Comparison of ENCODE assay signal across 8 cellular contexts in genomic region chr3:101725192-101725889, GRCh38. TPM values are rescaled to one million over a fixed set of nuclear protein-coding genes. Genes with fewer than 3 reads are reported as not detected.
DNase-seq lines count a peak whose midpoint lies in the region; ATAC-seq and TF ChIP-seq lines count a peak whose summit lies in the region.

No MANE protein-coding gene starts in this region.

- peaks cover 18% of the 10 kb centered on the region for H3K79me2 ChIP-seq in smooth muscle cell (ENCODE audit: low read depth)

- peak overlapping the region; percentile 97 for H3K4me3 Mint-ChIP-seq in T-helper 17 cell

- TF ChIP-seq CTCF in brain microvascular endothelial cell (IDR thresholded peaks at IDR 0.05; ENCODE audit: low read depth, low read length, missing control alignments) (no peak), smooth muscle cell (IDR thresholded peaks at IDR 0.05; ENCODE audit: borderline replicate concordance, insufficient read depth, poor library complexity, severe bottlenecking) (no peak)

- peak overlapping the region; percentile 93 for H3K4me3 ChIP-seq in HUES64 (ENCODE audit: low read length)
- peak overlapping the region; percentile 94 for H3K4me3 ChIP-seq in brain microvascular endothelial cell (ENCODE audit: low read depth, low read length)
- peak overlapping the region; percentile 94 for H3K4me3 ChIP-seq in iPS-18a (ENCODE audit: low read length)
- peak overlapping the region; percentile 76 for H3K4me3 ChIP-seq in smooth muscle cell

- no peaks in the 10 kb centered on the region for H4K20me1 ChIP-seq in smooth muscle cell (ENCODE audit: low read depth)

- peaks cover 31% of the 10 kb centered on the region for H3K4me1 Mint-ChIP-seq in T-helper 17 cell

- no peak overlapping the region for H3K27ac ChIP-seq in HUES64 (ENCODE audit: low read depth, low read length)
- peak overlapping the region; percentile 67 for H3K27ac ChIP-seq in brain microvascular endothelial cell
- no peak overlapping the region for H3K27ac ChIP-seq in iPS-18a (ENCODE audit: low read length)
- no peak overlapping the region for H3K27ac ChIP-seq in smooth muscle cell (ENCODE audit: low read depth)

- H3K9me3 ChIP-seq in HUES64 (ENCODE audit: insufficient read depth, low read depth, low read length), result no peaks in the 10 kb centered on the region
- H3K9me3 ChIP-seq in T-helper 17 cell (ENCODE audit: control insufficient read depth, low read length, poor library complexity, severe bottlenecking), result no peaks in the 10 kb centered on the region
- no peaks in the 10 kb centered on the region for H3K9me3 ChIP-seq in iPS-18a (ENCODE audit: control insufficient read depth, low read depth, low read length)
- no peaks in the 10 kb centered on the region for H3K9me3 ChIP-seq in smooth muscle cell (replicated peaks; ENCODE audit: low read depth)

- peaks cover 38% of the 10 kb centered on the region for H3K36me3 ChIP-seq in HUES64 (ENCODE audit: insufficient read depth, low read length)
- H3K36me3 ChIP-seq in brain microvascular endothelial cell (replicated peaks), result peaks cover 6% of the 10 kb centered on the region
- peaks cover 12% of the 10 kb centered on the region for H3K36me3 ChIP-seq in iPS-18a (ENCODE audit: control insufficient read depth, low read depth, low read length)
- H3K36me3 ChIP-seq in smooth muscle cell (ENCODE audit: low read depth), result no peaks in the 10 kb centered on the region

- H3K36me3 Mint-ChIP-seq in T-helper 17 cell (ENCODE audit: low read depth), result peaks cover 3% of the 10 kb centered on the region

- peak overlapping the region; percentile 95 for H2AFZ ChIP-seq in smooth muscle cell (ENCODE audit: low read depth)

- peak overlapping the region; percentile 84 for H3K4me2 ChIP-seq in smooth muscle cell

- peak; percentile 69 for DNase-seq in COR-L47 (lab: John Stamatoyannopoulos, UW)
- peak; percentile 12 to 16 (median 15) for DNase-seq in T-helper 17 cell
- no peak for DNase-seq in brain microvascular endothelial cell
- DNase-seq in smooth muscle cell (lab: John Stamatoyannopoulos, UW; ENCODE audit: unreplicated experiment), result no peak
- no peak for DNase-seq in SKM-1 treated with dmso at 0.1 percent for 144 hours (lab: John Stamatoyannopoulos, UW; ENCODE audit: unreplicated experiment)

- H3F3A ChIP-seq in smooth muscle cell (ENCODE audit: low read depth), result peaks cover 10% of the 10 kb centered on the region

- no peaks in the 10 kb centered on the region for H3K27me3 Mint-ChIP-seq in T-helper 17 cell

- peak overlapping the region; percentile 94 for H3K27ac Mint-ChIP-seq in T-helper 17 cell

- peak; percentile 8 for ATAC-seq in GM21423 (IDR thresholded peaks at IDR 0.05; ENCODE audit: unreplicated experiment)
- ATAC-seq in T-helper 17 cell, result peak; percentile 24

- H3K4me1 ChIP-seq in HUES64 (ENCODE audit: insufficient read depth, low read length) (peaks cover 9% of the 10 kb centered on the region; the same call in 1 of the 2 replicates), iPS-18a (ENCODE audit: control insufficient read depth, low read depth, low read length) (no peaks in the 10 kb centered on the region), smooth muscle cell (ENCODE audit: low read depth) (peaks cover 18% of the 10 kb centered on the region)

- no peaks in the 10 kb centered on the region for H3K27me3 ChIP-seq in HUES64 (ENCODE audit: insufficient read depth, low read length)
- H3K27me3 ChIP-seq in brain microvascular endothelial cell (replicated peaks), result no peaks in the 10 kb centered on the region
- no peaks in the 10 kb centered on the region for H3K27me3 ChIP-seq in iPS-18a (ENCODE audit: control insufficient read depth, insufficient read depth, low read length)
- H3K27me3 ChIP-seq in smooth muscle cell (ENCODE audit: low read depth), result no peaks in the 10 kb centered on the region

- in situ Hi-C loops in brain microvascular endothelial cell (cut with HindIII; ENCODE audit: low pct_ligation_motif_present, low sequenced_read_pairs), result no loop called here

- H3K9ac ChIP-seq in HUES64 (ENCODE audit: low read depth, low read length), result peak overlapping the region; percentile 75
- peak overlapping the region; percentile 67 for H3K9ac ChIP-seq in iPS-18a (ENCODE audit: low read length)
- peak overlapping the region; percentile 63 for H3K9ac ChIP-seq in smooth muscle cell (ENCODE audit: low read depth)

- WGBS in HUES64, result 1% methylated on average over 21 of the region's 21 CpGs
- WGBS in smooth muscle cell (ENCODE audit: low lambda C conversion rate), result 2% methylated on average over 21 of the region's 21 CpGs

RNA-seq across cellular contexts. Expression of gene CEP97, which starts 0.9 kb away (rescaled TPM):
- 6.0 TPM for polyA plus RNA-seq in HUES64 (2013, experiment 1 of 2)
- polyA plus RNA-seq in HUES64 (2013, experiment 2 of 2), result 7.0 TPM
- 10 to 100 TPM; 10.4 to 11.1 TPM for total RNA-seq in T-helper 17 cell
- total RNA-seq in smooth muscle cell, result 20.8 and 21.2 TPM in 2 replicates
- 3.5 and 4.3 TPM in 2 replicates for polyA plus RNA-seq in smooth muscle cell

RNA-seq across cellular contexts. Expression of gene RPL24, which starts 38.8 kb away (rescaled TPM):
- polyA plus RNA-seq in HUES64 (2013, experiment 1 of 2), result 2,302 TPM
- 2,440 TPM for polyA plus RNA-seq in HUES64 (2013, experiment 2 of 2)
- total RNA-seq in T-helper 17 cell (1,000 to 10,000 TPM; 1,360 to 1,402 TPM), smooth muscle cell (1,956 and 2,011 TPM in 2 replicates)
- 452 and 518 TPM in 2 replicates for polyA plus RNA-seq in smooth muscle cell

RNA-seq across cellular contexts. Expression of gene ZBTB11, which starts 48.4 kb away (rescaled TPM):
- 7.9 TPM for polyA plus RNA-seq in HUES64 (2013, experiment 1 of 2)
- polyA plus RNA-seq in HUES64 (2013, experiment 2 of 2), result 8.2 TPM
- 10 to 100 TPM; 65.2 to 77.2 TPM for total RNA-seq in T-helper 17 cell
- total RNA-seq in smooth muscle cell, result 33.7 and 36.3 TPM in 2 replicates
- 7.6 and 9.1 TPM in 2 replicates for polyA plus RNA-seq in smooth muscle cell

RNA-seq across cellular contexts. Expression of gene NXPE3, which starts 53.7 kb away (rescaled TPM):
- polyA plus RNA-seq in HUES64 (2013, experiment 1 of 2), result 14.3 TPM
- polyA plus RNA-seq in HUES64 (2013, experiment 2 of 2), result 16.1 TPM
- total RNA-seq in T-helper 17 cell, result 10 to 100 TPM; 30.6 to 31.7 TPM
- 8.6 and 10.2 TPM in 2 replicates for total RNA-seq in smooth muscle cell
- 5.6 and 7.0 TPM in 2 replicates for polyA plus RNA-seq in smooth muscle cell

Comparison
In these comparisons a context has a peak if more than half of its experiments do, and no peak if none do; other contexts are left out.
1. DNase-seq: peak in COR-L47 (single experiment) and T-helper 17 cell (3 of 3); none in brain microvascular endothelial cell (single experiment), smooth muscle cell (single experiment) and SKM-1 treated with dmso at 0.1 percent for 144 hours (single experiment).
2. Peak in every context shown above with its lines, with median percentiles within 50 percentile points of each other: H3K4me3 ChIP-seq and H3K9ac ChIP-seq.